Comparison of ENCODE assay signal across 1 cellular context in the genomic region with DNA sequence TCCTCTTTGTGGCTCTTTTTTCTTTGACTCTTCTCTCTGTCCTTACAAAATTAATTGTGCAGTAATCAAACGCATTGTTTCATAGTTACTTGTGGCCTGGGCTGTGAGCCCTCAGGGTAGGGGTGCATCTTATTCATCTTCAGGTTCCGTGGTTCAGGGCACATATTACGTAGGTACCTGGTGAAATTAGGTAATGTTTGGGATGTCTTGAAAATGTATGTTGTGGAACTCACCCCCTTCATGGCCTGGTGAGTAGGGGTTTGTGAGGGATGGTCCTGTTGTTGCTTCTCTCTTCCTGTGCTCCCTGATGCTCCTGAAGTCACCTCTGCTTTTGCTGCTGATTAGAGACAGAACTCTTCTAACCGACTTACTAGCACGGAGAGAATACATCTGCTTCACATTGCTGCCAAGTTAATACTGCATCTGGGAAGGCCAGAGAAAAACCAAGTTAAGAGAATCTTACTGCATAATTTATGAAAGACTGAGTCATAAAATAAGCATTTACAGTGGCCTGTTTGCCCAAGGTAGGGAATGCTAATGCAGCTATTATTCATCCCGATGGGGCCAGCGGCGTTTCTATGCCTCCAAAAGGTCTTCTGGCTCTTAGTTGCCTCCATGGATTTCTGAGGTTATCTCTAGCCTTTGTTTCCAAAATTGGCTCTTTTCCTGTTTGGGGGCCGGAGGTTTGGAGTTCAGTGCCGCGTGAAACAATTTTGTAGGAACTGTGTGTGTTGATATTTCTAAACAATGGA.
TF ChIP-seq lines count a peak whose summit lies in the region.

No MANE protein-coding gene starts in this region.

TF ChIP-seq in HepG2, 621 proteins besides CTCF, POLR2A, EP300 and RAD21 (continued from another document):
- TF ChIP-seq, protein P1, sequence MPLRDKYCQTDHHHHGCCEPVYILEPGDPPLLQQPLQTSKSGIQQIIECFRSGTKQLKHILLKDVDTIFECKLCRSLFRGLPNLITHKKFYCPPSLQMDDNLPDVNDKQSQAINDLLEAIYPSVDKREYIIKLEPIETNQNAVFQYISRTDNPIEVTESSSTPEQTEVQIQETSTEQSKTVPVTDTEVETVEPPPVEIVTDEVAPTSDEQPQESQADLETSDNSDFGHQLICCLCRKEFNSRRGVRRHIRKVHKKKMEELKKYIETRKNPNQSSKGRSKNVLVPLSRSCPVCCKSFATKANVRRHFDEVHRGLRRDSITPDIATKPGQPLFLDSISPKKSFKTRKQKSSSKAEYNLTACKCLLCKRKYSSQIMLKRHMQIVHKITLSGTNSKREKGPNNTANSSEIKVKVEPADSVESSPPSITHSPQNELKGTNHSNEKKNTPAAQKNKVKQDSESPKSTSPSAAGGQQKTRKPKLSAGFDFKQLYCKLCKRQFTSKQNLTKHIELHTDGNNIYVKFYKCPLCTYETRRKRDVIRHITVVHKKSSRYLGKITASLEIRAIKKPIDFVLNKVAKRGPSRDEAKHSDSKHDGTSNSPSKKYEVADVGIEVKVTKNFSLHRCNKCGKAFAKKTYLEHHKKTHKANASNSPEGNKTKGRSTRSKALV (CRISPR knock-in tag; IDR thresholded peaks at IDR 0.05) = no peak
- TF ChIP-seq, protein P2, sequence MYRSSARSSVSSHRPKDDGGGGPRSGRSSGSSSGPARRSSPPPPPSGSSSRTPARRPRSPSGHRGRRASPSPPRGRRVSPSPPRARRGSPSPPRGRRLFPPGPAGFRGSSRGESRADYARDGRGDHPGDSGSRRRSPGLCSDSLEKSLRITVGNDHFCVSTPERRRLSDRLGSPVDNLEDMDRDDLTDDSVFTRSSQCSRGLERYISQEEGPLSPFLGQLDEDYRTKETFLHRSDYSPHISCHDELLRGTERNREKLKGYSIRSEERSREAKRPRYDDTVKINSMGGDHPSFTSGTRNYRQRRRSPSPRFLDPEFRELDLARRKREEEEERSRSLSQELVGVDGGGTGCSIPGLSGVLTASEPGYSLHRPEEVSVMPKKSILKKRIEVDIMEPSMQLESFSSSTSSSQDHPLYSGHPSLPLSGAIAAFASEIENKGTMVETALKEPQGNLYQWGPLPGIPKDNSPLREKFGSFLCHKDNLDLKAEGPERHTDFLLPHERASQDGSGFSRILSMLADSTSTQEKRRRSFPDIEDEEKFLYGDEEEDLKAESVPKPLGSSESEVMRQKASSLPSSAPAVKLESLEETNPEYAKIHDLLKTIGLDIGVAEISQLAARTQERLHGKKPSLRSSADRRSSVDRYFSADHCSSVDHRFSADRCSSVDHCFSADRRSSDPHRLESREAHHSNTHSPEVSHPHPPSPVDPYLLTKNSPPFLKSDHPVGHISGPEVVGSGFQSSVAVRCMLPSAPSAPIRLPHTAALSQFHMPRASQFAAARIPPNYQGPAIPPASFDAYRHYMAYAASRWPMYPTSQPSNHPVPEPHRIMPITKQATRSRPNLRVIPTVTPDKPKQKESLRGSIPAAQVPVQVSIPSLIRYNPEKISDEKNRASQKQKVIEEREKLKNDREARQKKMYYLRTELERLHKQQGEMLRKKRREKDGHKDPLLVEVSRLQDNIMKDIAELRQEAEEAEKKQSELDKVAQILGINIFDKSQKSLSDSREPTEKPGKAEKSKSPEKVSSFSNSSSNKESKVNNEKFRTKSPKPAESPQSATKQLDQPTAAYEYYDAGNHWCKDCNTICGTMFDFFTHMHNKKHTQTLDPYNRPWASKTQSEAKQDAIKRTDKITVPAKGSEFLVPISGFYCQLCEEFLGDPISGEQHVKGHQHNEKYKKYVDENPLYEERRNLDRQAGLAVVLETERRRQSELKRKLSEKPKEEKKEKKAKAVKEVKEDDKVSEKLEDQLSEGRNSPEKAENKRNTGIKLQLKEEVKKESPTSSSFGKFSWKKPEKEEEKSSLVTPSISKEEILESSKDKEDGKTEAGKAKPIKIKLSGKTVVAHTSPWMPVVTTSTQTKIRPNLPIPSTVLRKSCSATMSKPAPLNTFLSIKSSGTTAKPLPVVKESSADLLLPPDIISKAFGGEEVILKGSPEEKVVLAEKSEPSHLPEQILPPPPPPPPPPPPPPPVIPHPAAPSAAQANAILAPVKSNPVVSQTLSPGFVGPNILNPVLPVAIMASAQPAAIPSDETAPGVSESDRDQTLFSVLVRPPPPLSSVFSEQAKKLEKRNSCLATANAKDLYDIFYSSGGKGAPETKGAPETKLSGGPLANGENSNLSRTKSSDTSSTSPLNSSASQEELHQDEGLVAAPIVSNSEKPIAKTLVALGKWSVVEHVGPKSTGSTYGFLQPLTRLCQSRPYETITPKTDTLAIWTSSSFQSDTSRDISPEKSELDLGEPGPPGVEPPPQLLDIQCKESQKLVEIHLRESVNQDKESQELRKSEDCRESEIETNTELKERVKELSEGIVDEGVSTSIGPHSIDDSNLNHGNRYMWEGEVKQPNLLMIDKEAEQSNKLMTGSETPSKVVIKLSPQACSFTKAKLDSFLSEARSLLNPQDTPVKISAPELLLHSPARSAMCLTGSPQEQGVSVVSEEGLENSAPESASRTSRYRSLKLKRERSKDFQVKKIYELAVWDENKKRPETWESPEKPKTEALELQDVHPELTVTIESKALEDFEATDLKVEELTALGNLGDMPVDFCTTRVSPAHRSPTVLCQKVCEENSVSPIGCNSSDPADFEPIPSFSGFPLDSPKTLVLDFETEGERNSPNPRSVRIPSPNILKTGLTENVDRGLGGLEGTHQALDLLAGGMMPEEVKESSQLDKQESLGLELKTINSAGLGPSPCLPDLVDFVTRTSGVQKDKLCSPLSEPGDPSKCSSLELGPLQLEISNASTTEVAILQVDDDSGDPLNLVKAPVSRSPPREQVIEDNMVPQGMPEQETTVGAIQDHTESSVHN (CRISPR knock-in tag; IDR thresholded peaks at IDR 0.05) = no peak
- TF ChIP-seq, protein P3, sequence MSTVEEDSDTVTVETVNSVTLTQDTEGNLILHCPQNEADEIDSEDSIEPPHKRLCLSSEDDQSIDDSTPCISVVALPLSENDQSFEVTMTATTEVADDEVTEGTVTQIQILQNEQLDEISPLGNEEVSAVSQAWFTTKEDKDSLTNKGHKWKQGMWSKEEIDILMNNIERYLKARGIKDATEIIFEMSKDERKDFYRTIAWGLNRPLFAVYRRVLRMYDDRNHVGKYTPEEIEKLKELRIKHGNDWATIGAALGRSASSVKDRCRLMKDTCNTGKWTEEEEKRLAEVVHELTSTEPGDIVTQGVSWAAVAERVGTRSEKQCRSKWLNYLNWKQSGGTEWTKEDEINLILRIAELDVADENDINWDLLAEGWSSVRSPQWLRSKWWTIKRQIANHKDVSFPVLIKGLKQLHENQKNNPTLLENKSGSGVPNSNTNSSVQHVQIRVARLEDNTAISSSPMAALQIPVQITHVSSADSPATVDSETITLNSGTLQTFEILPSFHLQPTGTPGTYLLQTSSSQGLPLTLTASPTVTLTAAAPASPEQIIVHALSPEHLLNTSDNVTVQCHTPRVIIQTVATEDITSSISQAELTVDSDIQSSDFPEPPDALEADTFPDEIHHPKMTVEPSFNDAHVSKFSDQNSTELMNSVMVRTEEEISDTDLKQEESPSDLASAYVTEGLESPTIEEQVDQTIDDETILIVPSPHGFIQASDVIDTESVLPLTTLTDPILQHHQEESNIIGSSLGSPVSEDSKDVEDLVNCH (CRISPR knock-in tag; IDR thresholded peaks at IDR 0.05) = no peak
- TF ChIP-seq, protein P4, sequence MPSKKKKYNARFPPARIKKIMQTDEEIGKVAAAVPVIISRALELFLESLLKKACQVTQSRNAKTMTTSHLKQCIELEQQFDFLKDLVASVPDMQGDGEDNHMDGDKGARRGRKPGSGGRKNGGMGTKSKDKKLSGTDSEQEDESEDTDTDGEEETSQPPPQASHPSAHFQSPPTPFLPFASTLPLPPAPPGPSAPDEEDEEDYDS (CRISPR knock-in tag; IDR thresholded peaks at IDR 0.05) = no peak
- TF ChIP-seq FLYWCH1 (CRISPR knock-in tag; IDR thresholded peaks at IDR 0.05) = no peak
- TF ChIP-seq, protein P5, sequence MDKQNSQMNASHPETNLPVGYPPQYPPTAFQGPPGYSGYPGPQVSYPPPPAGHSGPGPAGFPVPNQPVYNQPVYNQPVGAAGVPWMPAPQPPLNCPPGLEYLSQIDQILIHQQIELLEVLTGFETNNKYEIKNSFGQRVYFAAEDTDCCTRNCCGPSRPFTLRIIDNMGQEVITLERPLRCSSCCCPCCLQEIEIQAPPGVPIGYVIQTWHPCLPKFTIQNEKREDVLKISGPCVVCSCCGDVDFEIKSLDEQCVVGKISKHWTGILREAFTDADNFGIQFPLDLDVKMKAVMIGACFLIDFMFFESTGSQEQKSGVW (CRISPR knock-in tag; IDR thresholded peaks at IDR 0.05; ENCODE audit: borderline replicate concordance) = no peak
- no peak for TF ChIP-seq PHF5A (CRISPR knock-in tag; IDR thresholded peaks at IDR 0.05; ENCODE audit: low read depth, unreplicated experiment)
- TF ChIP-seq GTF2F1 (IDR thresholded peaks at IDR 0.05; ENCODE audit: low read length) = no peak
- TF ChIP-seq TOPORS (CRISPR knock-in tag; IDR thresholded peaks at IDR 0.05) = no peak
- TF ChIP-seq, protein P6, sequence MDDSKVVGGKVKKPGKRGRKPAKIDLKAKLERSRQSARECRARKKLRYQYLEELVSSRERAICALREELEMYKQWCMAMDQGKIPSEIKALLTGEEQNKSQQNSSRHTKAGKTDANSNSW (CRISPR knock-in tag; IDR thresholded peaks at IDR 0.05; ENCODE audit: borderline replicate concordance) = no peak
- TF ChIP-seq, protein P7, sequence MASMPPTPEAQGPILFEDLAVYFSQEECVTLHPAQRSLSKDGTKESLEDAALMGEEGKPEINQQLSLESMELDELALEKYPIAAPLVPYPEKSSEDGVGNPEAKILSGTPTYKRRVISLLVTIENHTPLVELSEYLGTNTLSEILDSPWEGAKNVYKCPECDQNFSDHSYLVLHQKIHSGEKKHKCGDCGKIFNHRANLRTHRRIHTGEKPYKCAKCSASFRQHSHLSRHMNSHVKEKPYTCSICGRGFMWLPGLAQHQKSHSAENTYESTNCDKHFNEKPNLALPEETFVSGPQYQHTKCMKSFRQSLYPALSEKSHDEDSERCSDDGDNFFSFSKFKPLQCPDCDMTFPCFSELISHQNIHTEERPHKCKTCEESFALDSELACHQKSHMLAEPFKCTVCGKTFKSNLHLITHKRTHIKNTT (CRISPR knock-in tag; IDR thresholded peaks at IDR 0.05) = no peak
- no peak for TF ChIP-seq ZNF558 (CRISPR knock-in tag; IDR thresholded peaks at IDR 0.05; ENCODE audit: borderline replicate concordance)
- TF ChIP-seq TBL1XR1 (IDR thresholded peaks at IDR 0.05; ENCODE audit: borderline replicate concordance, low read length, partially characterized antibody) = no peak
- TF ChIP-seq MEF2D (CRISPR knock-in tag; IDR thresholded peaks at IDR 0.05) = no peak
- TF ChIP-seq, protein P8, sequence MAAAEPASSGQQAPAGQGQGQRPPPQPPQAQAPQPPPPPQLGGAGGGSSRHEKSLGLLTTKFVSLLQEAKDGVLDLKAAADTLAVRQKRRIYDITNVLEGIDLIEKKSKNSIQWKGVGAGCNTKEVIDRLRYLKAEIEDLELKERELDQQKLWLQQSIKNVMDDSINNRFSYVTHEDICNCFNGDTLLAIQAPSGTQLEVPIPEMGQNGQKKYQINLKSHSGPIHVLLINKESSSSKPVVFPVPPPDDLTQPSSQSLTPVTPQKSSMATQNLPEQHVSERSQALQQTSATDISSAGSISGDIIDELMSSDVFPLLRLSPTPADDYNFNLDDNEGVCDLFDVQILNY (CRISPR knock-in tag; conservative IDR thresholded peaks at IDR 0.05) = no peak
- TF ChIP-seq NFKB2 (CRISPR knock-in tag; IDR thresholded peaks at IDR 0.05; ENCODE audit: borderline replicate concordance) = no peak
